Comparison of ENCODE assay signal across 8 cellular contexts in genomic region chr16:22375117-22375962, GRCh38. TPM values are rescaled to one million over a fixed set of nuclear protein-coding genes. Genes with fewer than 3 reads are reported as not detected.
DNase-seq lines count a peak whose midpoint lies in the region; ATAC-seq and TF ChIP-seq lines count a peak whose summit lies in the region.

No MANE protein-coding gene starts in this region.

- no peaks in the 10 kb centered on the region for H3K36me3 ChIP-seq in CD8-positive, alpha-beta T cell (ENCODE audit: insufficient read depth, low read length)
- no peaks in the 10 kb centered on the region for H3K36me3 ChIP-seq in mucosa of descending colon (ENCODE audit: low read depth)

- H3K4me3 ChIP-seq in CD8-positive, alpha-beta T cell (ENCODE audit: low read depth, low read length), result peak overlapping the region; percentile 60
- H3K4me3 ChIP-seq in mucosa of descending colon, result peak overlapping the region; percentile 52

- DNase-seq in CD8-positive, alpha-beta T cell, result peak in 1 of 7 experiments; percentile 15
- DNase-seq in NCI-H1092 (lab: John Stamatoyannopoulos, UW) (peak; percentile 17), mucosa of descending colon (no peak), OCI-M1 (lab: John Stamatoyannopoulos, UW) (no peak), mucosa of gallbladder (ENCODE audit: low spot score) (no peak)
- DNase-seq in central memory CD8-positive, alpha-beta T cell (ENCODE audit: low spot score in 2 of 2), result no peak
- no peak for DNase-seq in effector CD8-positive, alpha-beta T cell (lab: John Stamatoyannopoulos, UW)

- intact Hi-C loops in CD8-positive, alpha-beta T cell (cut with DNase I, micrococcal nuclease), result loop anchor here (2.0 to 10.0 kb wide), 2 partner anchors 55 to 59 kb away; no protein-coding TSS in a partner anchor
- intact Hi-C loops in mucosa of descending colon (cut with DNase I, micrococcal nuclease), result no loop called here

- CTCF ChIA-PET in CD8-positive, alpha-beta T cell (lab: Charles Lee), result interaction anchor here (0.6 to 1.9 kb wide), 8 partner anchors 13 to 57 kb away, joined by 3 to 7 read pairs (median 4); no protein-coding TSS in a partner anchor

- no peak for TF ChIP-seq CTCF in CD8-positive, alpha-beta T cell (IDR thresholded peaks at IDR 0.05)
- TF ChIP-seq CTCF in mucosa of descending colon (IDR thresholded peaks at IDR 0.05), result no peak

- peaks cover 44% of the 10 kb centered on the region for H3K4me1 Mint-ChIP-seq in CD8-positive, alpha-beta T cell (ENCODE audit: low read depth)
- H3K4me1 Mint-ChIP-seq in central memory CD8-positive, alpha-beta T cell, result peaks cover 38% of the 10 kb centered on the region

- POLR2A ChIA-PET in CD8-positive, alpha-beta T cell (lab: Charles Lee), result interaction anchor here (0.6 to 2.0 kb wide), 9 partner anchors 9 to 78 kb away, joined by 3 to 18 read pairs (median 4); partner anchors contain the start of gene POLR3E

- H3K4me1 ChIP-seq in CD8-positive, alpha-beta T cell (ENCODE audit: insufficient read depth, low read length), result peaks cover 29% of the 10 kb centered on the region
- H3K4me1 ChIP-seq in mucosa of descending colon (ENCODE audit: low read depth), result peaks cover 24% of the 10 kb centered on the region

- ATAC-seq in CD8-positive, alpha-beta T cell, result no peak
- no peak for ATAC-seq in central memory CD8-positive, alpha-beta T cell (replicated peaks; ENCODE audit: extremely low read depth, poor library complexity, severe bottlenecking)
- ATAC-seq in mucosa of descending colon, result no peak
- ATAC-seq in HG03432 (IDR thresholded peaks at IDR 0.05; ENCODE audit: unreplicated experiment), result no peak

- peak overlapping the region; percentile 77 for H3K27ac ChIP-seq in CD8-positive, alpha-beta T cell (ENCODE audit: low read depth, low read length)

- H3K27ac Mint-ChIP-seq in CD8-positive, alpha-beta T cell, result peak overlapping the region; percentile 91
- H3K27ac Mint-ChIP-seq in central memory CD8-positive, alpha-beta T cell (ENCODE audit: low read depth), result peak overlapping the region; percentile 90

- no peaks in the 10 kb centered on the region for H3K9me3 ChIP-seq in CD8-positive, alpha-beta T cell (ENCODE audit: low read length)
- no peaks in the 10 kb centered on the region for H3K9me3 ChIP-seq in mucosa of descending colon

- H3K36me3 Mint-ChIP-seq in CD8-positive, alpha-beta T cell, result peaks cover 23% of the 10 kb centered on the region
- H3K36me3 Mint-ChIP-seq in central memory CD8-positive, alpha-beta T cell (ENCODE audit: insufficient read depth), result peaks cover 22% of the 10 kb centered on the region

- no peaks in the 10 kb centered on the region for H3K27me3 ChIP-seq in CD8-positive, alpha-beta T cell (ENCODE audit: insufficient read depth, low read length)

- no peaks in the 10 kb centered on the region for H3K27me3 Mint-ChIP-seq in CD8-positive, alpha-beta T cell (ENCODE audit: low read depth)
- H3K27me3 Mint-ChIP-seq in central memory CD8-positive, alpha-beta T cell, result no peaks in the 10 kb centered on the region

- H3K4me3 Mint-ChIP-seq in CD8-positive, alpha-beta T cell, result peak overlapping the region; percentile 97
- peak overlapping the region; percentile 93 for H3K4me3 Mint-ChIP-seq in central memory CD8-positive, alpha-beta T cell

- H3K9me3 Mint-ChIP-seq in CD8-positive, alpha-beta T cell, result no peaks in the 10 kb centered on the region
- H3K9me3 Mint-ChIP-seq in central memory CD8-positive, alpha-beta T cell, result no peaks in the 10 kb centered on the region

RNA-seq across cellular contexts. Expression of gene CDR2, which starts 0.9 kb away (rescaled TPM):
- total RNA-seq in CD8-positive, alpha-beta T cell, result 100 to 1,000 TPM; 119 to 120 TPM
- total RNA-seq in mucosa of descending colon, result 10 to 100 TPM; 23.8 to 30.4 (median 26.3) TPM
- 20.9 TPM for total RNA-seq in mucosa of gallbladder

Comparison
In these comparisons a context has a peak if more than half of its experiments do, and no peak if none do; other contexts are left out.
1. intact Hi-C loops: an anchor here in CD8-positive, alpha-beta T cell (2.0 to 10.0 kb wide); none called in mucosa of descending colon.